Comparison of ENCODE assay signal across 7 cellular contexts in the genomic region with DNA sequence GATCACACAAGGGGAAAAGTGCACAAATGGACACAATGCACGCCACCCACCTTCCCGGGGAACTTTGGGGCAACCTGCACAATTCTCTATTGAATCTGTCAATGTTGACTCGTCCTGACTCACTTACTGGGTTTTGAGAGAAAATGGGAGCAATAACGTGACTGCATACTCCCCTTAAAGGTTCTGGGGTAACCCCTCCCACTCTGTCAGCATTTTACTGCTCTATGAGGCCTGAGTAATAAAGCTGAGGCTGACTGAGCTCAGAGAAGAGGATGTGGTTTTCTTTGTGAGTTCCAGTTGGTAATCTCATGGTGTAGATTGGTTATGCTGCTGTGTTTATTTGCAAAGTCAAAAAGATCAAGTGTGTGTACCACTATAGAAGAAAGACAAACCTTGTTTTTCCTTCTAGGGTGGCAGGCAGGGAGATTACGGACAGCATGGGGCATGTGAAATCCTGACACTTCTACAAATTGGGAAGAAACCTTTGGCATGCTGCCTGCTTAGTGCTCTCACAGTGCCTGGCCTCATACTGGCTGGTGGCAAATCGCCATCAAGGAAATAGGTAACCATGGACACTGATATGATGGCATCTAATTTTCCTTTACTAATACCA.
DNase-seq lines count a peak whose midpoint lies in the region; ATAC-seq and TF ChIP-seq lines count a peak whose summit lies in the region.

No MANE protein-coding gene starts in this region.

- TF ChIP-seq CTCF in foreskin fibroblast (IDR thresholded peaks at IDR 0.05; ENCODE audit: low read depth, low read length), result no peak

- H3K4me3 ChIP-seq in foreskin fibroblast (ENCODE audit: low read depth in 1 of 2, low read length in 2 of 2), result no peak overlapping the region

- ATAC-seq in GM18858 (IDR thresholded peaks at IDR 0.05; ENCODE audit: unreplicated experiment) (peak; percentile 91), HG02763 (IDR thresholded peaks at IDR 0.05; ENCODE audit: unreplicated experiment) (peak; percentile 87)

- DNase-seq in NCI-H2196 treated with DMSO at 0.1 percent for 48 hours (lab: John Stamatoyannopoulos, UW; ENCODE audit: unreplicated experiment), result peak; percentile 42
- peak; percentile 28 to 36 for DNase-seq in activated CD8-positive, alpha-beta memory T cell treated with anti-CD3 and anti-CD28 coated beads for 4 hours (ENCODE audit: low read depth in 2 of 2)
- peak; percentile 94 to 95 for DNase-seq in foreskin fibroblast
- DNase-seq in stimulated activated CD8-positive, alpha-beta memory T cell treated with anti-CD3 and anti-CD28 coated beads, Interleukin-15, amount 100 ng/mL, for 48 hours (ENCODE audit: low read depth in 2 of 2), result peak; percentile 36 to 50
- no peak for DNase-seq in RPMI8226
